Comparison of ENCODE assay signal across 8 cellular contexts in the genomic region with DNA sequence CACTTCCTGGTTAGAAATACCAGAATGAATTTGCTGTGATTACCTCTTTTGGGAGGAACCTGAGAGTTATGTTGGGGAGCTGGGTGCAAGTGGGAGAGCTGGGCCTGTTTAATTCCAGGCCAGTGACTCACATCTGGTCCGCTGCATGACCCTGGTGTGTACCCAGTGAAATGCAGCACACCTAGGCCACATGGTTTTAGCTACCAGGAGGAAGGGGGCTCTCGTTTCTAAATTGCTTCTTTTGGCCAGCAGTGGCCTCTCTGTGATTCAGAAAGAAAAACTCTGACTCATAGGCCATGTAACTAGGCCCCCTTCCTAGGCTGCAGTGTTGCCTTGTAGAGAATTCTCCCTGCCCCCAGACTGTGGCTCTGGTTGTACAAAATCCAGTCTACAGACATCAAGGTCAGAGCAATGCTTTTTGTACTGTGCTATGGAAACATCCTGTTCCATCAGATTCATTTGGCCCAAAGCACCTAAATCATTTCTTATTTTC. TPM values are rescaled to one million over a fixed set of nuclear protein-coding genes. Genes with fewer than 3 reads are reported as not detected.
DNase-seq lines count a peak whose midpoint lies in the region; ATAC-seq and TF ChIP-seq lines count a peak whose summit lies in the region.

No MANE protein-coding gene starts in this region.

- H3K27me3 ChIP-seq in CD4-positive, CD25-positive, alpha-beta regulatory T cell (ENCODE audit: control insufficient read depth, insufficient read depth, low read length): no peaks in the 10 kb centered on the region
- H3K27me3 ChIP-seq in esophagus muscularis mucosa (no peaks in the 10 kb centered on the region), uterus (no peaks in the 10 kb centered on the region)

- peaks cover 41 to 97% (median 82%) of the 10 kb centered on the region in 4 donors for H3K4me1 Mint-ChIP-seq in CD4-positive, CD25-positive, alpha-beta regulatory T cell
- H3K4me1 Mint-ChIP-seq in activated CD4-positive, alpha-beta memory T cell treated with anti-CD3 and anti-CD28 coated beads, Interleukin-2, amount 10 ng/mL, durations not matched to agents 7 days and 5 days: peaks cover 97% of the 10 kb centered on the region
- H3K4me1 Mint-ChIP-seq in neural crest cell: peaks cover 37% of the 10 kb centered on the region

- H3K36me3 Mint-ChIP-seq in CD4-positive, CD25-positive, alpha-beta regulatory T cell: peaks cover 24% of the 10 kb centered on the region
- peaks cover 48% of the 10 kb centered on the region for H3K36me3 Mint-ChIP-seq in activated CD4-positive, alpha-beta memory T cell treated with anti-CD3 and anti-CD28 coated beads, Interleukin-2, amount 10 ng/mL, durations not matched to agents 7 days and 5 days (ENCODE audit: low read depth)
- H3K36me3 Mint-ChIP-seq in neural crest cell (ENCODE audit: low read depth): peaks cover 2% of the 10 kb centered on the region

- peak in 1 of 3 donors; percentile 61 for DNase-seq in CD4-positive, CD25-positive, alpha-beta regulatory T cell
- peak; percentile 69 for DNase-seq in HS-27A (ENCODE audit: low read depth)
- DNase-seq in activated CD4-positive, alpha-beta memory T cell treated with anti-CD3 and anti-CD28 coated beads, Interleukin-2, amount 10 ng/mL, durations not matched to agents 7 days and 5 days: peak; percentile 59
- no peak for DNase-seq in esophagus muscularis mucosa (ENCODE audit: extremely low spot score)
- DNase-seq in neural crest cell (ENCODE audit: low read depth, low spot score): no peak
- DNase-seq in uterus: peak; percentile 73 to 91

- no peaks in the 10 kb centered on the region for H3K27me3 Mint-ChIP-seq in CD4-positive, CD25-positive, alpha-beta regulatory T cell
- no peaks in the 10 kb centered on the region for H3K27me3 Mint-ChIP-seq in activated CD4-positive, alpha-beta memory T cell treated with anti-CD3 and anti-CD28 coated beads, Interleukin-2, amount 10 ng/mL, durations not matched to agents 7 days and 5 days
- no peaks in the 10 kb centered on the region for H3K27me3 Mint-ChIP-seq in neural crest cell (ENCODE audit: low read depth)

- intact Hi-C loops in esophagus muscularis mucosa (cut with DNase I): no loop called here
- intact Hi-C loops in uterus (cut with DNase I; ENCODE audit: low total_unique reads): no loop called here

- peak overlapping the region; percentile 84 for H3K4me3 ChIP-seq in CD4-positive, CD25-positive, alpha-beta regulatory T cell (ENCODE audit: low read depth, low read length)
- peak overlapping the region; percentile 2 to 23 (median 12) for H3K4me3 ChIP-seq in esophagus muscularis mucosa
- peak overlapping the region in 1 of 2 donors; percentile 3 for H3K4me3 ChIP-seq in uterus

- H3K4me1 ChIP-seq in CD4-positive, CD25-positive, alpha-beta regulatory T cell (ENCODE audit: control insufficient read depth, insufficient read depth, low read length, poor library complexity, severe bottlenecking): peaks cover 93% of the 10 kb centered on the region
- H3K4me1 ChIP-seq in esophagus muscularis mucosa (peaks cover 49 to 93% (median 88%) of the 10 kb centered on the region in 4 donors), uterus (peaks cover 30% of the 10 kb centered on the region in 2 donors)

- H3K4me3 Mint-ChIP-seq in CD4-positive, CD25-positive, alpha-beta regulatory T cell: peak overlapping the region; percentile 83 to 94 (median 88)
- peak overlapping the region; percentile 97 for H3K4me3 Mint-ChIP-seq in activated CD4-positive, alpha-beta memory T cell treated with anti-CD3 and anti-CD28 coated beads, Interleukin-2, amount 10 ng/mL, durations not matched to agents 7 days and 5 days
- H3K4me3 Mint-ChIP-seq in neural crest cell: no peak overlapping the region

- H3K36me3 ChIP-seq in CD4-positive, CD25-positive, alpha-beta regulatory T cell (ENCODE audit: control insufficient read depth, insufficient read depth, low read length): no peaks in the 10 kb centered on the region
- H3K36me3 ChIP-seq in esophagus muscularis mucosa (peaks cover 0 to 17% (median 14%) of the 10 kb centered on the region in 4 donors), uterus (no peaks in the 10 kb centered on the region)

- no peaks in the 10 kb centered on the region for H3K9me3 ChIP-seq in CD4-positive, CD25-positive, alpha-beta regulatory T cell (ENCODE audit: control insufficient read depth in 2 of 2, low read length in 2 of 2)
- no peaks in the 10 kb centered on the region for H3K9me3 ChIP-seq in esophagus muscularis mucosa
- no peaks in the 10 kb centered on the region for H3K9me3 ChIP-seq in uterus

- H3K27ac ChIP-seq in CD4-positive, CD25-positive, alpha-beta regulatory T cell (ENCODE audit: insufficient read depth, low read length, poor library complexity, severe bottlenecking): peak overlapping the region; percentile 84
- H3K27ac ChIP-seq in esophagus muscularis mucosa (replicated peaks in 1 of 4): peak overlapping the region; percentile 91 to 92 (median 92)
- peak overlapping the region; percentile 90 to 98 for H3K27ac ChIP-seq in uterus

- POLR2A ChIA-PET in activated CD4-positive, alpha-beta memory T cell treated with anti-CD3 and anti-CD28 coated beads, Interleukin-2, amount 10 ng/mL, durations not matched to agents 7 days and 5 days (lab: Charles Lee): interaction anchor here (1.2 to 2.9 kb wide), 12 partner anchors 10 to 160 kb away, joined by 3 to 17 read pairs (median 4); a partner anchor contains a TSS

- CTCF ChIA-PET in activated CD4-positive, alpha-beta memory T cell treated with anti-CD3 and anti-CD28 coated beads, Interleukin-2, amount 10 ng/mL, durations not matched to agents 7 days and 5 days (lab: Charles Lee): interaction anchor here (1.0 to 11.6 kb wide), 5 partner anchors 15 to 76 kb away, joined by 3 to 144 read pairs (median 4); a partner anchor contains a TSS

- 27% methylated on average over 2 of the region's 2 CpGs for WGBS in esophagus muscularis mucosa

- peaks cover 0 to 1% (median 0%) of the 10 kb centered on the region in 7 donors for H3K9me3 Mint-ChIP-seq in CD4-positive, CD25-positive, alpha-beta regulatory T cell
- H3K9me3 Mint-ChIP-seq in activated CD4-positive, alpha-beta memory T cell treated with anti-CD3 and anti-CD28 coated beads, Interleukin-2, amount 10 ng/mL, durations not matched to agents 7 days and 5 days: no peaks in the 10 kb centered on the region
- H3K9me3 Mint-ChIP-seq in neural crest cell: no peaks in the 10 kb centered on the region

- TF ChIP-seq CTCF in esophagus muscularis mucosa (IDR thresholded peaks at IDR 0.05) (no peak), neural crest cell (conservative IDR thresholded peaks at IDR 0.05) (peak; percentile 16), uterus (IDR thresholded peaks at IDR 0.05) (peak in 2 of 4 experiments; percentile 16 to 24)

- ATAC-seq in CD4-positive, CD25-positive, alpha-beta regulatory T cell (ENCODE audit: low read depth in 2 of 2): peak; percentile 70 to 73
- peak; percentile 40 for ATAC-seq in GM18909 (IDR thresholded peaks at IDR 0.05; ENCODE audit: poor library complexity, unreplicated experiment)
- ATAC-seq in HG03139 (IDR thresholded peaks at IDR 0.05; ENCODE audit: unreplicated experiment): no peak

- TF ChIP-seq EP300 in esophagus muscularis mucosa (IDR thresholded peaks at IDR 0.05): no peak

- TF ChIP-seq POLR2A in esophagus muscularis mucosa (IDR thresholded peaks at IDR 0.05; ENCODE audit: low read depth) (no peak), uterus (IDR thresholded peaks at IDR 0.05) (no peak)

- H3K27ac Mint-ChIP-seq in CD4-positive, CD25-positive, alpha-beta regulatory T cell: peak overlapping the region; percentile 90 to 99 (median 92)
- H3K27ac Mint-ChIP-seq in activated CD4-positive, alpha-beta memory T cell treated with anti-CD3 and anti-CD28 coated beads, Interleukin-2, amount 10 ng/mL, durations not matched to agents 7 days and 5 days: peak overlapping the region; percentile 96
- peak overlapping the region; percentile 76 for H3K27ac Mint-ChIP-seq in neural crest cell (ENCODE audit: unreplicated experiment)

RNA-seq across cellular contexts. Expression of a gene that starts 6.7 kb away (rescaled TPM):
- 40.8 TPM for total RNA-seq in CD4-positive, CD25-positive, alpha-beta regulatory T cell
- 10 to 100 TPM; 11.7 to 21.6 (median 16.0) TPM for polyA plus RNA-seq in CD4-positive, CD25-positive, alpha-beta regulatory T cell
- 10 to 100 TPM; 53.9 to 59.8 TPM for total RNA-seq in activated CD4-positive, alpha-beta memory T cell treated with anti-CD3 and anti-CD28 coated beads, Interleukin-2, amount 10 ng/mL, durations not matched to agents 7 days and 5 days
- total RNA-seq in esophagus muscularis mucosa (10 to 100 TPM; 31.6 to 79.6 (median 35.1) TPM), neural crest cell (11.6 and 13.3 TPM in 2 replicates), uterus (10 to 100 TPM in 3 of 4 donors, 1 to 10 TPM in 1; 6.8 to 64.4 (median 20.4) TPM)

RNA-seq across cellular contexts. Expression of a gene that starts 28.0 kb away (rescaled TPM):
- 47.4 TPM for total RNA-seq in CD4-positive, CD25-positive, alpha-beta regulatory T cell
- polyA plus RNA-seq in CD4-positive, CD25-positive, alpha-beta regulatory T cell: under 1 TPM in 1 of 4 donors, not detected in 3; 0.47 TPM
- total RNA-seq in activated CD4-positive, alpha-beta memory T cell treated with anti-CD3 and anti-CD28 coated beads, Interleukin-2, amount 10 ng/mL, durations not matched to agents 7 days and 5 days: 10 to 100 TPM; 29.1 to 30.0 TPM
- total RNA-seq in esophagus muscularis mucosa: under 1 TPM in 2 of 4 donors, not detected in 2; 0.83 to 0.92 TPM
- 3.4 and 4.6 TPM in 2 replicates for total RNA-seq in neural crest cell
- 1 to 10 TPM in 1 of 4 donors, under 1 TPM in 1, not detected in 2; 0.69 to 6.0 TPM for total RNA-seq in uterus

RNA-seq across cellular contexts. Expression of a gene that starts 40.2 kb away (rescaled TPM):
- 350 TPM for total RNA-seq in CD4-positive, CD25-positive, alpha-beta regulatory T cell
- polyA plus RNA-seq in CD4-positive, CD25-positive, alpha-beta regulatory T cell: 100 to 1,000 TPM; 115 to 136 (median 126) TPM
- total RNA-seq in activated CD4-positive, alpha-beta memory T cell treated with anti-CD3 and anti-CD28 coated beads, Interleukin-2, amount 10 ng/mL, durations not matched to agents 7 days and 5 days: 100 to 1,000 TPM; 199 to 204 TPM
- total RNA-seq in esophagus muscularis mucosa (10 to 100 TPM; 36.2 to 53.2 (median 44.0) TPM), neural crest cell (44.2 and 46.6 TPM in 2 replicates), uterus (100 to 1,000 TPM in 1 of 4 donors, 10 to 100 TPM in 3; 11.5 to 179 (median 56.8) TPM)

RNA-seq across cellular contexts. Expression of a gene that starts 40.4 kb away (rescaled TPM):
- not detected for total RNA-seq in CD4-positive, CD25-positive, alpha-beta regulatory T cell
- under 1 TPM in 3 of 4 donors, not detected in 1; 0.21 to 0.26 (median 0.22) TPM for polyA plus RNA-seq in CD4-positive, CD25-positive, alpha-beta regulatory T cell
- 1 to 10 TPM; 1.8 to 2.7 TPM for total RNA-seq in activated CD4-positive, alpha-beta memory T cell treated with anti-CD3 and anti-CD28 coated beads, Interleukin-2, amount 10 ng/mL, durations not matched to agents 7 days and 5 days
- under 1 TPM; 0.13 to 0.83 (median 0.48) TPM for total RNA-seq in esophagus muscularis mucosa
- total RNA-seq in neural crest cell: 0.50 and 0.61 TPM in 2 replicates
- 1 to 10 TPM in 2 of 4 donors, not detected in 2; 2.9 to 4.9 TPM for total RNA-seq in uterus

RNA-seq across cellular contexts. Expression of a gene that starts 56.5 kb away (rescaled TPM):
- 2.8 TPM for total RNA-seq in CD4-positive, CD25-positive, alpha-beta regulatory T cell
- polyA plus RNA-seq in CD4-positive, CD25-positive, alpha-beta regulatory T cell: 1 to 10 TPM in 1 of 4 donors, under 1 TPM in 2, not detected in 1; 0.23 to 1.5 (median 0.89) TPM
- total RNA-seq in activated CD4-positive, alpha-beta memory T cell treated with anti-CD3 and anti-CD28 coated beads, Interleukin-2, amount 10 ng/mL, durations not matched to agents 7 days and 5 days: 10 to 100 TPM; 16.0 to 18.7 TPM
- total RNA-seq in esophagus muscularis mucosa (10 to 100 TPM; 12.0 to 42.2 (median 18.3) TPM), neural crest cell (13.7 and 16.7 TPM in 2 replicates), uterus (100 to 1,000 TPM in 1 of 4 donors, 10 to 100 TPM in 2, 1 to 10 TPM in 1; 6.2 to 151 (median 57.8) TPM)

Comparison
In these comparisons a context has a peak if more than half of its experiments do, and no peak if none do; other contexts are left out.
1. DNase-seq: peak in HS-27A (single experiment), activated CD4-positive, alpha-beta memory T cell treated with anti-CD3 and anti-CD28 coated beads, Interleukin-2, amount 10 ng/mL, durations not matched to agents 7 days and 5 days (single experiment) and uterus (2 of 2); none in esophagus muscularis mucosa (single experiment) and neural crest cell (single experiment).
2. Peak in every context shown above with its lines, with median percentiles within 50 percentile points of each other: H3K27ac ChIP-seq and H3K27ac Mint-ChIP-seq.